Comparison of ENCODE assay signal across 15 cellular contexts in the genomic region with DNA sequence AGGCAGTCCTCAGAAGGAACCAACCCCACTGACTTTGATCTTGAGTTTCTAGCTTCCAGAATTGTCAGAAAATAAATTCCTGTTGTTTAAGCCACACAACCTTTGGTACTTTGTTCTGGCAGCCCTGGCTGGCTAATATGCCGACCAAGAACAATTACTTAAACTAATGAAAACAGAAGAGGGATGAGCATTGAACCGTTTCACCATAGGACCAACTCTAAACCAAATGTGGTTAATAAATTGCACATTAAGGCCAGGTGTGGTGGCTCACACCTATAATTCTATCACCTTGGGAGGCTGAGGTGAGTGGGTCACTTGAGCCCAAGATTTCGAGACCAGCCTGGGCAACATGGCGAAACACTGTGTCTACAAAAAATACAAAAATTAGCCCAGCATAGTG.
DNase-seq lines count a peak whose midpoint lies in the region; ATAC-seq and TF ChIP-seq lines count a peak whose summit lies in the region.
"Had no signal": no experiment of that assay in that cellular context is flagged by ENCODE, and none has a peak within 500 bp of the region (broad histone marks: within the 10 kb centered on the region; RNA-seq: fewer than 3 reads in every experiment).

No MANE protein-coding gene starts in this region.

- H3K27ac ChIP-seq in uterus (peak overlapping the region; percentile 83 to 86), mammary epithelial cell (ENCODE audit: insufficient read depth, low read depth, low read length) (no peak overlapping the region)

- TF ChIP-seq CTCF in GM12865 (IDR thresholded peaks at IDR 0.05; ENCODE audit: insufficient read depth, low read depth, low read length, missing control alignments) (no peak), nephron (IDR thresholded peaks at IDR 0.05; ENCODE audit: unreplicated experiment in 3 of 3) (no peak), uterus (IDR thresholded peaks at IDR 0.05) (no peak), mammary epithelial cell (conservative IDR thresholded peaks at IDR 0.05 in 1 of 2, IDR thresholded peaks at IDR 0.05 in 1 of 2; ENCODE audit: extremely low read depth in 1 of 2, insufficient read depth in 1 of 2, low read depth in 1 of 2, low read length in 2 of 2) (no peak)

- dilution Hi-C loops in mammary epithelial cell (cut with HindIII; ENCODE audit: low sequenced_read_pairs): no loop called here

- no peak overlapping the region for H3K9ac ChIP-seq in mammary epithelial cell (ENCODE audit: insufficient read depth, low read length)

- DNase-seq in GM12865 (ENCODE audit: low read depth) (peak; percentile 28), immature natural killer cell (no peak), uterus (no peak), mammary epithelial cell (no peak)
- no peak for DNase-seq in activated CD4-positive, alpha-beta T cell treated with anti-CD3 and anti-CD28 coated beads for 48 hours
- DNase-seq: ACHN; C1 segment of cervical spinal cord; Calu3; CD4-positive, alpha-beta T cell; DMS 273 treated with DMSO at 0.1 percent for 48 hours; H7; IMR-90 had no signal

- 91% methylated on average over 4 of the region's 4 CpGs for WGBS in mammary epithelial cell (ENCODE audit: low coverage, missing lambda C conversion rate)

- H3K9me3 Mint-ChIP-seq in immature natural killer cell: no peaks in the 10 kb centered on the region
- no peaks in the 10 kb centered on the region for H3K9me3 Mint-ChIP-seq in nephron
- H3K9me3 Mint-ChIP-seq: CD4-positive, alpha-beta T cell; GM23338 had no signal

- H3K4me3 ChIP-seq in GM12865 (ENCODE audit: low read depth, low read length): no peak overlapping the region
- H3K4me3 ChIP-seq in uterus: no peak overlapping the region
- H3K4me3 ChIP-seq in mammary epithelial cell (replicated peaks in 1 of 3; ENCODE audit: insufficient read depth in 1 of 3, low read depth in 2 of 3, low read length in 3 of 3): no peak overlapping the region
- H3K4me3 ChIP-seq: GM23338 had no signal

- H3K4me2 ChIP-seq in mammary epithelial cell (ENCODE audit: insufficient read depth, low read depth, low read length): no peak overlapping the region
- H3K4me2 ChIP-seq: GM23338 had no signal

- BruUV-seq in mammary epithelial cell (replicated peaks; lab: Mats Ljungman, UMichigan): no TSS peak

- H4K20me1 ChIP-seq in mammary epithelial cell (ENCODE audit: insufficient read depth, low read length): no peaks in the 10 kb centered on the region

- H3K36me3 Mint-ChIP-seq in immature natural killer cell (no peaks in the 10 kb centered on the region), nephron (ENCODE audit: low read depth) (no peaks in the 10 kb centered on the region)

- ATAC-seq in HG03280 (IDR thresholded peaks at IDR 0.05; ENCODE audit: unreplicated experiment): no peak
- ATAC-seq: GM23338 had no signal

- intact Hi-C loops in uterus (cut with DNase I; ENCODE audit: low total_unique reads) (no loop called here), mammary epithelial cell (cut with micrococcal nuclease) (no loop called here)

- no peaks in the 10 kb centered on the region for H3K9me3 ChIP-seq in uterus
- H3K9me3 ChIP-seq in mammary epithelial cell (replicated peaks; ENCODE audit: insufficient read depth, low read length): no peaks in the 10 kb centered on the region

- CTCF ChIA-PET in mammary epithelial cell (lab: Charles Lee; ENCODE audit: low non-redundant PET): no interaction called here

- H3K27me3 ChIP-seq in uterus (no peaks in the 10 kb centered on the region), mammary epithelial cell (ENCODE audit: insufficient read depth, low read length) (no peaks in the 10 kb centered on the region)

- H3K27ac Mint-ChIP-seq in immature natural killer cell (peak overlapping the region; percentile 68 to 94 (median 86)), nephron (peak overlapping the region; percentile 98 to 100 (median 98))
- H3K27ac Mint-ChIP-seq: CD4-positive, alpha-beta T cell; GM23338 had no signal

- no peaks in the 10 kb centered on the region for H3K79me2 ChIP-seq in mammary epithelial cell (ENCODE audit: insufficient read depth, low read length)

- no peak overlapping the region for H2AFZ ChIP-seq in mammary epithelial cell (ENCODE audit: low read depth, low read length)

- H3K36me3 ChIP-seq in uterus (no peaks in the 10 kb centered on the region), mammary epithelial cell (ENCODE audit: insufficient read depth, low read length) (no peaks in the 10 kb centered on the region)

- H3K4me1 ChIP-seq in uterus: peaks cover 10 to 16% of the 10 kb centered on the region in 2 donors
- peaks cover 11% of the 10 kb centered on the region for H3K4me1 ChIP-seq in mammary epithelial cell (ENCODE audit: insufficient read depth, low read length)

- TF ChIP-seq POLR2A in uterus (IDR thresholded peaks at IDR 0.05): no peak

- in situ Hi-C loops in mammary epithelial cell (cut with MboI; ENCODE audit: low sequenced_read_pairs in 2 of 2): loop anchor here in 1 of 2 donors (25.0 kb wide), 1 partner anchor 517 kb away; no protein-coding TSS in a partner anchor

- H3K27me3 Mint-ChIP-seq in immature natural killer cell (ENCODE audit: low read depth in 3 of 3) (peaks cover 0 to 14% (median 0%) of the 10 kb centered on the region in 3 donors), nephron (ENCODE audit: low read depth) (peaks cover 6% of the 10 kb centered on the region)

- peaks cover 88 to 90% of the 10 kb centered on the region in 2 donors for H3K4me1 Mint-ChIP-seq in immature natural killer cell
- peaks cover 66% of the 10 kb centered on the region for H3K4me1 Mint-ChIP-seq in nephron

- peak overlapping the region; percentile 8 to 83 (median 49) for H3K4me3 Mint-ChIP-seq in immature natural killer cell
- H3K4me3 Mint-ChIP-seq in nephron: no peak overlapping the region
- H3K4me3 Mint-ChIP-seq: CD4-positive, alpha-beta T cell; GM23338 had no signal

Comparison
In these comparisons a context has a peak if more than half of its experiments do, and no peak if none do; other contexts are left out.
1. H3K4me3 Mint-ChIP-seq: peak in immature natural killer cell (5 of 5); none in nephron (0 of 3).